Comparison of ENCODE assay signal across 18 cellular contexts in the genomic region with DNA sequence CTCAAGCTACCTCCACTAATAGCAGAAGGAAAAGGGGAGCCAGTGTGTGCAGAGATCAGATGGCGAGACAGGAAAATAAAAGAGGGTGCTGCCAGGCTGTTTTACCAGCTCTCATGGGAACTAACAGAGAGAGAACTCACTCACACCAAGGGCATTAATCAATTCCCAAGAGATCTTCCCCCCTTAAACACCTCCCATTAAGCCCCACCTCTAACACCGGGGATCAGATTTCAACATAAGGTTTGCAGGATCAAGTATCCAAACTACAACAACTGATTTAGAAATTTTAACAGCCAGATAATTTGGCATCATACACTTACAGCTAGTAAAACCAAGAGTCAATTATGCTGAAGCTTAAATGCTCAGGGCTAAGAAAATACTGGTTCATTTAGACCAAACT. TPM values are rescaled to one million over a fixed set of nuclear protein-coding genes. Genes with fewer than 3 reads are reported as not detected.
A peak's percentile ranks its signal among the peaks of the same experiment; 100 is the strongest.
DNase-seq lines count a peak whose midpoint lies in the region; ATAC-seq and TF ChIP-seq lines count a peak whose summit lies in the region.
"Had no signal": no experiment of that assay in that cellular context is flagged by ENCODE, and none has a peak within 500 bp of the region (broad histone marks: within the 10 kb centered on the region; RNA-seq: fewer than 3 reads in every experiment).

No MANE protein-coding gene starts in this region.

- H3K9me3 Mint-ChIP-seq in GM23338 = no peaks in the 10 kb centered on the region
- H3K9me3 Mint-ChIP-seq: central memory CD8-positive, alpha-beta T cell; T-helper 1 cell treated with Interleukin-12 subunit alpha and Interleukin-12 subunit beta and Interleukin-4 antibody, amounts not matched to agents 30 μg/mL and 1 μg/mL, for 36 hours had no signal

- H3K4me3 ChIP-seq in A673 (ENCODE audit: low read depth, low read length, poor library complexity, severe bottlenecking) (no peak overlapping the region), GM23338 (no peak overlapping the region), ectodermal cell (ENCODE audit: insufficient read depth, low read depth, low read length) (no peak overlapping the region)
- H3K4me3 ChIP-seq: lower lobe of right lung, vagina had no signal

- ATAC-seq in GM23338 = peak; percentile 24
- ATAC-seq: lower lobe of right lung; naive thymus-derived CD4-positive, alpha-beta T cell had no signal

- no peak overlapping the region for H2AFZ ChIP-seq in GM23338

- peak overlapping the region; percentile 59 for H3K4me2 ChIP-seq in GM23338

- H3K27ac ChIP-seq in A673 (ENCODE audit: low read depth, low read length, poor library complexity, severe bottlenecking) (no peak overlapping the region), GM23338 (ENCODE audit: low read depth) (peak overlapping the region; percentile 85), ectodermal cell (ENCODE audit: insufficient read depth, low read depth, low read length, poor library complexity, severe bottlenecking) (peak overlapping the region; percentile 33)
- H3K27ac ChIP-seq: lower lobe of right lung, vagina had no signal

- H3F3A ChIP-seq in GM23338 (replicated peaks; ENCODE audit: low read depth) = peaks cover 14% of the 10 kb centered on the region; the same call in 1 of the 2 replicates

- H3K4me1 ChIP-seq in A673 (ENCODE audit: insufficient read depth, low read length, poor library complexity, severe bottlenecking) = peaks cover 10% of the 10 kb centered on the region
- H3K4me1 ChIP-seq in GM23338 (ENCODE audit: insufficient read depth) = peaks cover 82% of the 10 kb centered on the region
- H3K4me1 ChIP-seq in ectodermal cell (ENCODE audit: control insufficient read depth, insufficient read depth, low read length) = peaks cover 39% of the 10 kb centered on the region
- H3K4me1 ChIP-seq: lower lobe of right lung had no signal

- H3K36me3 Mint-ChIP-seq in GM23338 (ENCODE audit: low read depth) = peaks cover 79% of the 10 kb centered on the region

- 81 to 88% methylated on average over 2 of the region's 2 CpGs for WGBS in ectodermal cell, 2 experiments

- no peaks in the 10 kb centered on the region for H4K20me1 ChIP-seq in GM23338 (replicated peaks; ENCODE audit: insufficient read depth)

- no peaks in the 10 kb centered on the region for H3K27me3 Mint-ChIP-seq in GM23338 (ENCODE audit: insufficient read depth, low read depth, poor library complexity)
- H3K27me3 Mint-ChIP-seq: naive thymus-derived CD4-positive, alpha-beta T cell had no signal

- no TSS peak for BruUV-seq in A673 (replicated peaks; lab: Mats Ljungman, UMichigan)

- POLR2A ChIA-PET in A673 (lab: Charles Lee; ENCODE audit: low non-redundant PET) = no interaction called here

- intact Hi-C loops in A673 (cut with micrococcal nuclease; ENCODE audit: unreplicated experiment) = no loop called here

- H3K79me2 ChIP-seq in GM23338 (replicated peaks; ENCODE audit: insufficient read depth) = peaks cover 43% of the 10 kb centered on the region

- no peaks in the 10 kb centered on the region for H3K36me3 ChIP-seq in A673 (ENCODE audit: insufficient read depth, low read length, poor library complexity, severe bottlenecking)
- peaks cover 24% of the 10 kb centered on the region for H3K36me3 ChIP-seq in GM23338 (ENCODE audit: insufficient read depth)
- H3K36me3 ChIP-seq in ectodermal cell (ENCODE audit: control insufficient read depth, insufficient read depth, low read length) = peaks cover 15% of the 10 kb centered on the region
- H3K36me3 ChIP-seq: lower lobe of right lung, vagina had no signal

- no peak for TF ChIP-seq CTCF in A673 (conservative IDR thresholded peaks at IDR 0.05; ENCODE audit: low read depth, low read length)
- no peak for TF ChIP-seq CTCF in GM23338 (conservative IDR thresholded peaks at IDR 0.05; ENCODE audit: low read depth in 2 of 2)

- H3K9me3 ChIP-seq in A673 (ENCODE audit: low read depth, low read length, poor library complexity, severe bottlenecking) (no peaks in the 10 kb centered on the region), ectodermal cell (ENCODE audit: control insufficient read depth, low read length) (no peaks in the 10 kb centered on the region)
- H3K9me3 ChIP-seq: lower lobe of right lung, vagina had no signal

- CTCF ChIA-PET in A673 (lab: Charles Lee) = no interaction called here

- peak overlapping the region; percentile 93 for H3K27ac Mint-ChIP-seq in GM23338
- H3K27ac Mint-ChIP-seq: T-helper 1 cell treated with Interleukin-12 subunit alpha and Interleukin-12 subunit beta and Interleukin-4 antibody, amounts not matched to agents 30 μg/mL and 1 μg/mL, for 36 hours had no signal

- DNase-seq in A673 (ENCODE audit: low spot score) (peak; percentile 15), GM23338 (ENCODE audit: low spot score) (peak; percentile 58), NCI-H2171 (lab: John Stamatoyannopoulos, UW) (peak; percentile 100), NCI-H774 (lab: John Stamatoyannopoulos, UW) (no peak)
- no peak for DNase-seq in effector CD8-positive, alpha-beta T cell (lab: John Stamatoyannopoulos, UW)
- DNase-seq in stimulated activated CD4-positive, alpha-beta T cell treated with anti-CD3 and anti-CD28 coated beads, Interleukin-2, amount 100 ng/mL, for 48 hours = no peak
- no peak for DNase-seq in stimulated activated CD4-positive, alpha-beta T cell treated with anti-CD3 and anti-CD28 coated beads, Interleukin-1b, Interleukin-23, amount 100 ng/mL, for 48 hours
- DNase-seq: GF-D8; Kasumi-1; lower lobe of right lung; naive thymus-derived CD4-positive, alpha-beta T cell; NCI-H187 treated with DMSO at 0.1 percent for 48 hours; SHP77 had no signal

- H3K4me3 Mint-ChIP-seq in GM23338 = peak overlapping the region; percentile 28; the same call in 2 of the 3 replicates
- H3K4me3 Mint-ChIP-seq: central memory CD8-positive, alpha-beta T cell; naive thymus-derived CD4-positive, alpha-beta T cell; T-helper 1 cell treated with Interleukin-12 subunit alpha and Interleukin-12 subunit beta and Interleukin-4 antibody, amounts not matched to agents 30 μg/mL and 1 μg/mL, for 36 hours had no signal

- H3K4me1 Mint-ChIP-seq in GM23338 = peaks cover 91% of the 10 kb centered on the region
- H3K4me1 Mint-ChIP-seq: central memory CD8-positive, alpha-beta T cell had no signal

- H3K27me3 ChIP-seq in A673 (replicated peaks; ENCODE audit: insufficient read depth, low read depth, low read length, poor library complexity) = no peaks in the 10 kb centered on the region
- no peaks in the 10 kb centered on the region for H3K27me3 ChIP-seq in GM23338 (ENCODE audit: insufficient read depth)
- H3K27me3 ChIP-seq in ectodermal cell (ENCODE audit: control insufficient read depth, insufficient read depth, low read length, poor library complexity, severe bottlenecking) = no peaks in the 10 kb centered on the region
- H3K27me3 ChIP-seq: vagina had no signal

- H3K9me2 ChIP-seq in GM23338 (ENCODE audit: insufficient read depth) = no peaks in the 10 kb centered on the region

RNA-seq across cellular contexts. Expression of a gene that starts 18.9 kb away (rescaled TPM):
- total RNA-seq in A673 (2021) = not detected in 2 replicates
- total RNA-seq in GM23338 (2014; rRNA removed; shearing (Covaris generic)) = 49.3 and 51.9 TPM in 2 replicates
- polyA plus RNA-seq in GM23338 (2016; fragmentation: Nextera tagmentation; extraction: Ambion mirVana) = 56.5 and 65.0 TPM in 2 replicates
- 52.9 TPM for polyA plus RNA-seq in ectodermal cell (2013, experiment 1 of 4)
- polyA plus RNA-seq in ectodermal cell (2013, experiment 2 of 4) = 45.1 TPM
- 46.0 TPM for polyA plus RNA-seq in ectodermal cell (2013, experiment 3 of 4)
- 53.3 TPM for polyA plus RNA-seq in ectodermal cell (2013, experiment 4 of 4)

RNA-seq across cellular contexts. Expression of a gene that starts 57.8 kb away (rescaled TPM):
- total RNA-seq in A673 (2021) = not detected in 2 replicates
- 0.97 and 1.7 TPM in 2 replicates for total RNA-seq in GM23338 (2014; rRNA removed; shearing (Covaris generic))
- 0.66 and 1.8 TPM in 2 replicates for polyA plus RNA-seq in GM23338 (2016; fragmentation: Nextera tagmentation; extraction: Ambion mirVana)
- not detected for polyA plus RNA-seq in ectodermal cell (2013, experiment 1 of 4)
- 0.39 TPM for polyA plus RNA-seq in ectodermal cell (2013, experiment 2 of 4)
- not detected for polyA plus RNA-seq in ectodermal cell (2013, experiment 3 of 4)
- polyA plus RNA-seq in ectodermal cell (2013, experiment 4 of 4) = 0.36 TPM
- total RNA-seq: fibroblast of villous mesenchyme; lower lobe of right lung; naive thymus-derived CD4-positive, alpha-beta T cell; vagina had no signal

Comparison
In these comparisons a context has a peak if more than half of its experiments do, and no peak if none do; other contexts are left out.
1. DNase-seq: peak in A673 (single experiment), GM23338 (single experiment) and NCI-H2171 (single experiment); none in effector CD8-positive, alpha-beta T cell (single experiment), stimulated activated CD4-positive, alpha-beta T cell treated with anti-CD3 and anti-CD28 coated beads, Interleukin-2, amount 100 ng/mL, for 48 hours (0 of 2), stimulated activated CD4-positive, alpha-beta T cell treated with anti-CD3 and anti-CD28 coated beads, Interleukin-1b, Interleukin-23, amount 100 ng/mL, for 48 hours (single experiment) and NCI-H774 (single experiment).
2. RNA of a gene that starts 18.9 kb away (total RNA-seq): 49.3 to 51.9 TPM in GM23338; not detected in A673; every median in the first group is over 10 times any median in the second.